ENCODE assay signal across 17 cellular contexts in genomic region chr1:225824522-225824921, GRCh38. TPM values are rescaled to one million over a fixed set of nuclear protein-coding genes. Genes with fewer than 3 reads are reported as not detected.
DNase-seq lines count a peak whose midpoint lies in the region; ATAC-seq and TF ChIP-seq lines count a peak whose summit lies in the region.
"Had no signal": no experiment of that assay in that cellular context is flagged by ENCODE, and none has a peak within 500 bp of the region (broad histone marks: within the 10 kb centered on the region; RNA-seq: fewer than 3 reads in every experiment).

No MANE protein-coding gene starts in this region.

- H3K27me3 ChIP-seq in Peyer's patch: no peaks in the 10 kb centered on the region
- H3K27me3 ChIP-seq: spleen had no signal

- H3K27ac Mint-ChIP-seq in type B pancreatic cell: peak overlapping the region; percentile 29
- H3K27ac Mint-ChIP-seq in activated CD4-positive, alpha-beta memory T cell treated with anti-CD3 and anti-CD28 coated beads, Interleukin-2, amount 10 ng/mL, durations not matched to agents 7 days and 5 days: no peak overlapping the region
- H3K27ac Mint-ChIP-seq: activated CD4-positive, alpha-beta T cell treated with anti-CD3 and anti-CD28 coated beads, Interleukin-2, amount 10 ng/mL, durations not matched to agents 24 days and 14 days; T-helper 1 cell treated with Interleukin-12 subunit alpha and Interleukin-12 subunit beta and Interleukin-4 antibody, amounts not matched to agents 30 μg/mL and 1 μg/mL, for 36 hours had no signal

- peaks cover 0 to 21% (median 0%) of the 10 kb centered on the region in 4 donors for H3K4me1 ChIP-seq in Peyer's patch

- H3K4me1 Mint-ChIP-seq in type B pancreatic cell (ENCODE audit: unreplicated experiment): peaks cover 25% of the 10 kb centered on the region
- H3K4me1 Mint-ChIP-seq in activated CD4-positive, alpha-beta memory T cell treated with anti-CD3 and anti-CD28 coated beads, Interleukin-2, amount 10 ng/mL, durations not matched to agents 7 days and 5 days: no peaks in the 10 kb centered on the region
- H3K4me1 Mint-ChIP-seq: activated CD4-positive, alpha-beta T cell treated with anti-CD3 and anti-CD28 coated beads, Interleukin-2, amount 10 ng/mL, durations not matched to agents 24 days and 14 days had no signal

- H3K4me3 Mint-ChIP-seq in type B pancreatic cell: peak overlapping the region; percentile 63
- H3K4me3 Mint-ChIP-seq in activated CD4-positive, alpha-beta memory T cell treated with anti-CD3 and anti-CD28 coated beads, Interleukin-2, amount 10 ng/mL, durations not matched to agents 7 days and 5 days: no peak overlapping the region
- H3K4me3 Mint-ChIP-seq: activated CD4-positive, alpha-beta T cell treated with anti-CD3 and anti-CD28 coated beads, Interleukin-2, amount 10 ng/mL, durations not matched to agents 24 days and 14 days; dendritic cell treated with granulocyte-macrophage colony-stimulating factor and Interleukin-4, amounts not matched to agents 40 ng/mL and 50 ng/mL, for 4 days; T-helper 1 cell treated with Interleukin-12 subunit alpha and Interleukin-12 subunit beta and Interleukin-4 antibody, amounts not matched to agents 30 μg/mL and 1 μg/mL, for 36 hours had no signal

- no peaks in the 10 kb centered on the region for H3K9me3 ChIP-seq in Peyer's patch
- H3K9me3 ChIP-seq: spleen, thoracic aorta had no signal

- CTCF ChIA-PET in activated CD4-positive, alpha-beta memory T cell treated with anti-CD3 and anti-CD28 coated beads, Interleukin-2, amount 10 ng/mL, durations not matched to agents 7 days and 5 days (lab: Charles Lee): no interaction called here

- no peaks in the 10 kb centered on the region for H3K9me3 Mint-ChIP-seq in type B pancreatic cell
- H3K9me3 Mint-ChIP-seq in activated CD4-positive, alpha-beta memory T cell treated with anti-CD3 and anti-CD28 coated beads, Interleukin-2, amount 10 ng/mL, durations not matched to agents 7 days and 5 days: no peaks in the 10 kb centered on the region
- H3K9me3 Mint-ChIP-seq: activated CD4-positive, alpha-beta T cell treated with anti-CD3 and anti-CD28 coated beads, Interleukin-2, amount 10 ng/mL, durations not matched to agents 24 days and 14 days; dendritic cell treated with granulocyte-macrophage colony-stimulating factor and Interleukin-4, amounts not matched to agents 40 ng/mL and 50 ng/mL, for 4 days; T-helper 1 cell treated with Interleukin-12 subunit alpha and Interleukin-12 subunit beta and Interleukin-4 antibody, amounts not matched to agents 30 μg/mL and 1 μg/mL, for 36 hours had no signal

- H3K4me3 ChIP-seq in Peyer's patch: no peak overlapping the region
- H3K4me3 ChIP-seq: lung, spleen, thoracic aorta had no signal

- H3K36me3 Mint-ChIP-seq in type B pancreatic cell: peaks cover 3% of the 10 kb centered on the region
- H3K36me3 Mint-ChIP-seq in activated CD4-positive, alpha-beta memory T cell treated with anti-CD3 and anti-CD28 coated beads, Interleukin-2, amount 10 ng/mL, durations not matched to agents 7 days and 5 days (ENCODE audit: low read depth): no peaks in the 10 kb centered on the region

- DNase-seq in NCI-H2107 (lab: John Stamatoyannopoulos, UW): peak; percentile 80
- DNase-seq in NCI-H2107 treated with DMSO at 0.1 percent for 48 hours (lab: John Stamatoyannopoulos, UW; ENCODE audit: unreplicated experiment): no peak
- peak; percentile 70 to 90 for DNase-seq in NCI-H524 (lab: John Stamatoyannopoulos, UW)
- peak; percentile 69 for DNase-seq in left kidney (ENCODE audit: low read depth, low spot score)
- no peak for DNase-seq in type B pancreatic cell (ENCODE audit: extremely low spot score, unreplicated experiment)
- DNase-seq in activated CD4-positive, alpha-beta memory T cell treated with anti-CD3 and anti-CD28 coated beads, Interleukin-2, amount 10 ng/mL, durations not matched to agents 7 days and 5 days: no peak
- DNase-seq in Peyer's patch: no peak
- DNase-seq: 8988T; activated CD4-positive, alpha-beta T cell treated with anti-CD3 and anti-CD28 coated beads, Interleukin-2, amount 10 ng/mL, durations not matched to agents 24 days and 14 days; hypothalamus; spleen had no signal

- H3K36me3 ChIP-seq in Peyer's patch: no peaks in the 10 kb centered on the region

- no peak for ATAC-seq in HG02610 (IDR thresholded peaks at IDR 0.05; ENCODE audit: unreplicated experiment)
- ATAC-seq: Panc1 had no signal

- TF ChIP-seq CTCF in type B pancreatic cell (conservative IDR thresholded peaks at IDR 0.05) (no peak), Peyer's patch (IDR thresholded peaks at IDR 0.05) (no peak)

- H3K27ac ChIP-seq in Peyer's patch: peak overlapping the region in 1 of 4 donors; percentile 6
- H3K27ac ChIP-seq: thoracic aorta had no signal

- TF ChIP-seq POLR2A in Peyer's patch (IDR thresholded peaks at IDR 0.05): no peak

- POLR2A ChIA-PET in activated CD4-positive, alpha-beta memory T cell treated with anti-CD3 and anti-CD28 coated beads, Interleukin-2, amount 10 ng/mL, durations not matched to agents 7 days and 5 days (lab: Charles Lee): no interaction called here

- H3K27me3 Mint-ChIP-seq in type B pancreatic cell: no peaks in the 10 kb centered on the region
- H3K27me3 Mint-ChIP-seq in activated CD4-positive, alpha-beta memory T cell treated with anti-CD3 and anti-CD28 coated beads, Interleukin-2, amount 10 ng/mL, durations not matched to agents 7 days and 5 days: peaks cover 2% of the 10 kb centered on the region
- H3K27me3 Mint-ChIP-seq: dendritic cell treated with granulocyte-macrophage colony-stimulating factor and Interleukin-4, amounts not matched to agents 40 ng/mL and 50 ng/mL, for 4 days had no signal

RNA-seq across cellular contexts. Expression of gene EPHX1, which starts 14.6 kb away (rescaled TPM):
- total RNA-seq in type B pancreatic cell (ENCODE audit: low replicate concordance) (65.2 and 86.1 TPM in 2 replicates), Peyer's patch (100 to 1,000 TPM in 1 of 4 donors, 10 to 100 TPM in 3; 28.9 to 109 (median 59.9) TPM)
- 1 to 10 TPM in 1 of 2 experiments, under 1 TPM in 1; 0.93 to 1.0 TPM for total RNA-seq in activated CD4-positive, alpha-beta memory T cell treated with anti-CD3 and anti-CD28 coated beads, Interleukin-2, amount 10 ng/mL, durations not matched to agents 7 days and 5 days

RNA-seq across cellular contexts. Expression of gene SRP9, which starts 46.9 kb away (rescaled TPM):
- total RNA-seq in type B pancreatic cell (ENCODE audit: low replicate concordance): 263 and 313 TPM in 2 replicates
- 100 to 1,000 TPM; 246 to 253 TPM for total RNA-seq in activated CD4-positive, alpha-beta memory T cell treated with anti-CD3 and anti-CD28 coated beads, Interleukin-2, amount 10 ng/mL, durations not matched to agents 7 days and 5 days
- total RNA-seq in Peyer's patch: 100 to 1,000 TPM in 3 of 4 donors, 10 to 100 TPM in 1; 67.9 to 153 (median 131) TPM

RNA-seq across cellular contexts. Expression of gene TMEM63A, which starts 57.7 kb away (rescaled TPM):
- 63.3 and 78.0 TPM in 2 replicates for total RNA-seq in type B pancreatic cell (ENCODE audit: low replicate concordance)
- 100 to 1,000 TPM; 126 to 127 TPM for total RNA-seq in activated CD4-positive, alpha-beta memory T cell treated with anti-CD3 and anti-CD28 coated beads, Interleukin-2, amount 10 ng/mL, durations not matched to agents 7 days and 5 days
- total RNA-seq in Peyer's patch: 100 to 1,000 TPM in 3 of 4 donors, 10 to 100 TPM in 1; 77.8 to 339 (median 275) TPM

Comparison
In these comparisons a context has a peak if more than half of its experiments do, and no peak if none do; other contexts are left out.
1. DNase-seq: peak in NCI-H2107 (single experiment), NCI-H524 (2 of 2) and left kidney (single experiment); none in NCI-H2107 treated with DMSO at 0.1 percent for 48 hours (single experiment), type B pancreatic cell (single experiment), activated CD4-positive, alpha-beta memory T cell treated with anti-CD3 and anti-CD28 coated beads, Interleukin-2, amount 10 ng/mL, durations not matched to agents 7 days and 5 days (single experiment) and Peyer's patch (0 of 3).
2. RNA of gene EPHX1, which starts 14.6 kb away (total RNA-seq): 65.2 to 86.1 TPM in type B pancreatic cell and 28.9 to 109 TPM in Peyer's patch; 0.93 to 1.0 TPM in activated CD4-positive, alpha-beta memory T cell treated with anti-CD3 and anti-CD28 coated beads, Interleukin-2, amount 10 ng/mL, durations not matched to agents 7 days and 5 days; every median in the first group is over 10 times any median in the second.